In genomic region chr5:14673443-14673842, GRCh38 we compare ENCODE assay signal across 23 cellular contexts. TPM values are rescaled to one million over a fixed set of nuclear protein-coding genes. Genes with fewer than 3 reads are reported as not detected.
DNase-seq lines count a peak whose midpoint lies in the region; ATAC-seq, FAIRE-seq and TF ChIP-seq lines count a peak whose summit lies in the region.
"Had no signal": no experiment of that assay in that cellular context is flagged by ENCODE, and none has a peak within 500 bp of the region (broad histone marks: within the 10 kb centered on the region; RNA-seq: fewer than 3 reads in every experiment).

No MANE protein-coding gene starts in this region.

- no TSS peak for BruUV-seq in GM12878 (replicated peaks; lab: Mats Ljungman, UMichigan)

- no peak overlapping the region for H2BK12ac ChIP-seq in trophoblast cell (ENCODE audit: low read length)

- TF ChIP-seq RAD21 in GM12878 (IDR thresholded peaks at IDR 0.05; ENCODE audit: insufficient read depth, low read depth, low read length), result no peak

- FAIRE-seq in GM12878 (lab: Jason Lieb, UNC), result no peak
- FAIRE-seq: H1 had no signal

- H3K27me3 ChIP-seq in CD4-positive, CD25-positive, alpha-beta regulatory T cell (ENCODE audit: control insufficient read depth, insufficient read depth, low read length), result no peaks in the 10 kb centered on the region
- H3K27me3 ChIP-seq in Loucy (ENCODE audit: insufficient read depth, low read length, poor library complexity, severe bottlenecking), result no peaks in the 10 kb centered on the region
- no peaks in the 10 kb centered on the region for H3K27me3 ChIP-seq in GM12878 (replicated peaks in 1 of 2; ENCODE audit: control insufficient read depth in 2 of 2, insufficient read depth in 2 of 2, low read length in 1 of 2)
- no peaks in the 10 kb centered on the region for H3K27me3 ChIP-seq in trophoblast cell (ENCODE audit: insufficient read depth, low read length)
- H3K27me3 ChIP-seq: MG63, Peyer's patch had no signal

- H3K4me3 ChIP-seq in CD4-positive, CD25-positive, alpha-beta regulatory T cell (ENCODE audit: low read depth, low read length), result peak overlapping the region; percentile 94
- H3K4me3 ChIP-seq in Loucy (ENCODE audit: low read length, poor library complexity, severe bottlenecking) (no peak overlapping the region), GM12878 (no peak overlapping the region), trophoblast cell (ENCODE audit: low read depth, low read length) (no peak overlapping the region)
- H3K4me3 ChIP-seq: MG63, Peyer's patch had no signal

- no peak overlapping the region for H3K4ac ChIP-seq in trophoblast cell (ENCODE audit: low read depth, low read length)

- no peaks in the 10 kb centered on the region for H3F3A ChIP-seq in Loucy (ENCODE audit: low read depth)

- H3K9ac ChIP-seq in Loucy (ENCODE audit: low read depth, low read length, poor library complexity, severe bottlenecking) (peak overlapping the region; percentile 5), GM12878 (ENCODE audit: control insufficient read depth, insufficient read depth, low read length) (no peak overlapping the region), trophoblast cell (ENCODE audit: low read length) (no peak overlapping the region)
- H3K9ac ChIP-seq: KMS-11 had no signal

- no peak overlapping the region for H3K4me3 Mint-ChIP-seq in T-helper 1 cell treated with Interleukin-12 subunit alpha and Interleukin-12 subunit beta and Interleukin-4 antibody, amounts not matched to agents 30 μg/mL and 1 μg/mL, for 36 hours
- peak overlapping the region in 2 of 4 donors; percentile 4 to 79 for H3K4me3 Mint-ChIP-seq in CD4-positive, CD25-positive, alpha-beta regulatory T cell
- H3K4me3 Mint-ChIP-seq: HFFc6 had no signal

- no peak overlapping the region for H2BK5ac ChIP-seq in trophoblast cell (ENCODE audit: low read depth, low read length, poor library complexity)

- H3K4me2 ChIP-seq in Loucy (ENCODE audit: low read depth, low read length, poor library complexity, severe bottlenecking) (peak overlapping the region; percentile 97), GM12878 (ENCODE audit: control insufficient read depth, insufficient read depth) (peak overlapping the region; percentile 89; the same call in 1 of the 2 replicates), trophoblast cell (ENCODE audit: low read length) (no peak overlapping the region)
- H3K4me2 ChIP-seq: KMS-11 had no signal

- no peak overlapping the region for H3K14ac ChIP-seq in trophoblast cell (ENCODE audit: low read length)

- DNase-seq in T-helper 1 cell (no peak), GM12878 (ENCODE audit: low read depth, low spot score) (no peak), midbrain (lab: John Stamatoyannopoulos, UW) (no peak), trophoblast cell (no peak), GM10248 (ENCODE audit: extremely low spot score) (no peak)
- no peak for DNase-seq in CD4-positive, CD25-positive, alpha-beta regulatory T cell
- DNase-seq: CD8-positive, alpha-beta T cell; DMS 273 treated with DMSO at 0.1 percent for 48 hours; GF-D8; HFFc6; MG63; NCI-H1092 treated with DMSO at 0.1 percent for 48 hours; NCI-H2081 treated with DMSO at 0.1 percent for 48 hours; NCI-H510A treated with DMSO at 0.1 percent for 48 hours; NCI-H82; Peyer's patch had no signal

- H4K12ac ChIP-seq in trophoblast cell (ENCODE audit: low read depth, low read length), result no peak overlapping the region

- H3K9me3 ChIP-seq in CD4-positive, CD25-positive, alpha-beta regulatory T cell (ENCODE audit: control insufficient read depth in 2 of 2, low read length in 2 of 2), result no peaks in the 10 kb centered on the region
- H3K9me3 ChIP-seq in Loucy (ENCODE audit: insufficient read depth, low read depth, low read length) (no peaks in the 10 kb centered on the region), GM12878 (replicated peaks; ENCODE audit: control insufficient read depth, insufficient read depth, low read length) (no peaks in the 10 kb centered on the region), trophoblast cell (ENCODE audit: insufficient read depth, low read depth, low read length) (peaks cover 3% of the 10 kb centered on the region)
- H3K9me3 ChIP-seq: MG63, Peyer's patch had no signal

- no peak for TF ChIP-seq EP300 in GM12878 (IDR thresholded peaks at IDR 0.05; ENCODE audit: borderline replicate concordance in 1 of 2, control insufficient read depth in 1 of 2, low read depth in 2 of 2, low read length in 2 of 2)

- in situ Hi-C loops in GM12878 (cut with MboI), result loop anchor here (25.0 kb wide), 1 partner anchor 511 kb away; no protein-coding TSS in a partner anchor

- H3K79me1 ChIP-seq in trophoblast cell (ENCODE audit: low read length), result no peaks in the 10 kb centered on the region

- H2AK5ac ChIP-seq in trophoblast cell (ENCODE audit: low read length), result no peak overlapping the region

- intact Hi-C loops in GM12878 (cut with micrococcal nuclease; ENCODE audit: unreplicated experiment), result no loop called here

- H2AFZ ChIP-seq in Loucy (ENCODE audit: low read length) (no peak overlapping the region), GM12878 (ENCODE audit: control insufficient read depth, low read depth, low read length) (no peak overlapping the region), trophoblast cell (ENCODE audit: insufficient read depth, low read length, poor library complexity) (no peak overlapping the region)

- no peak for TF ChIP-seq POLR2A in GM12878 (IDR thresholded peaks at IDR 0.05; ENCODE audit: low read depth, low read length)

- peak overlapping the region; percentile 78 for H3K27ac ChIP-seq in CD4-positive, CD25-positive, alpha-beta regulatory T cell (ENCODE audit: insufficient read depth, low read length, poor library complexity, severe bottlenecking)
- no peak overlapping the region; the same call in 1 of the 2 replicates for H3K27ac ChIP-seq in GM12878 (ENCODE audit: control insufficient read depth, insufficient read depth)
- H3K27ac ChIP-seq in trophoblast cell (ENCODE audit: low read depth, low read length), result no peak overlapping the region
- H3K27ac ChIP-seq: 22Rv1, KMS-11, Peyer's patch had no signal

- RAD21 ChIA-PET in GM12878 (lab: Charles Lee; ENCODE audit: unreplicated experiment), result interaction anchor here (1.4 to 1.8 kb wide), 2 partner anchors 10 to 12 kb away, joined by 5 to 6 read pairs; no protein-coding TSS in a partner anchor

- peaks cover 90% of the 10 kb centered on the region for H4K20me1 ChIP-seq in Loucy (ENCODE audit: insufficient read depth, low read length, poor library complexity, severe bottlenecking)
- peaks cover 3% of the 10 kb centered on the region; the same call in 1 of the 2 replicates for H4K20me1 ChIP-seq in GM12878 (ENCODE audit: control insufficient read depth, insufficient read depth)

- no peaks in the 10 kb centered on the region for H3K9me2 ChIP-seq in Loucy (replicated peaks; ENCODE audit: low read depth, low read length)

- peaks cover 93% of the 10 kb centered on the region for H3K4me1 ChIP-seq in CD4-positive, CD25-positive, alpha-beta regulatory T cell (ENCODE audit: control insufficient read depth, insufficient read depth, low read length, poor library complexity, severe bottlenecking)
- H3K4me1 ChIP-seq in Loucy (ENCODE audit: insufficient read depth, low read length, poor library complexity, severe bottlenecking) (peaks cover 63% of the 10 kb centered on the region), GM12878 (ENCODE audit: control insufficient read depth, insufficient read depth, low read length) (peaks cover 67% of the 10 kb centered on the region), trophoblast cell (ENCODE audit: control insufficient read depth in 1 of 2, insufficient read depth in 2 of 2, low read length in 2 of 2) (peaks cover 0 to 5% of the 10 kb centered on the region in 2 experiments)

- CTCF ChIA-PET in GM12878 (lab: Yijun Ruan, JAX) (interaction anchor here (0.9 to 1.1 kb wide), 3 partner anchors 12 to 25 kb away, joined by 3 read pairs; no protein-coding TSS in a partner anchor), GM10248 (lab: Yijun Ruan, JAX) (interaction anchor here (1.3 to 3.0 kb wide), 3 partner anchors 12 to 25 kb away, joined by 3 to 25 read pairs (median 14); no protein-coding TSS in a partner anchor)

- no peak overlapping the region for H4K8ac ChIP-seq in trophoblast cell (ENCODE audit: low read depth, low read length)

- SMC1A ChIA-PET in GM12878 (lab: Charles Lee; ENCODE audit: uncharacterized antibody, unreplicated experiment), result interaction anchor here (0.7 to 0.9 kb wide), 4 partner anchors 10 to 323 kb away, joined by 3 to 10 read pairs (median 3); no protein-coding TSS in a partner anchor

- H2BK120ac ChIP-seq in trophoblast cell (ENCODE audit: insufficient read depth, low read length, poor library complexity), result no peak overlapping the region

- H3K23ac ChIP-seq in trophoblast cell (ENCODE audit: low read length), result no peak overlapping the region

- H3K9me3 Mint-ChIP-seq in T-helper 1 cell treated with Interleukin-12 subunit alpha and Interleukin-12 subunit beta and Interleukin-4 antibody, amounts not matched to agents 30 μg/mL and 1 μg/mL, for 36 hours, result no peaks in the 10 kb centered on the region
- no peaks in the 10 kb centered on the region for H3K9me3 Mint-ChIP-seq in CD4-positive, CD25-positive, alpha-beta regulatory T cell
- H3K9me3 Mint-ChIP-seq: CD8-positive, alpha-beta T cell; HFFc6 had no signal

- H3K27me3 Mint-ChIP-seq in T-helper 1 cell treated with Interleukin-12 subunit alpha and Interleukin-12 subunit beta and Interleukin-4 antibody, amounts not matched to agents 30 μg/mL and 1 μg/mL, for 36 hours (ENCODE audit: low read depth), result no peaks in the 10 kb centered on the region
- no peaks in the 10 kb centered on the region for H3K27me3 Mint-ChIP-seq in CD4-positive, CD25-positive, alpha-beta regulatory T cell
- H3K27me3 Mint-ChIP-seq: B cell had no signal

- peak overlapping the region; percentile 91 for H3K27ac Mint-ChIP-seq in T-helper 1 cell treated with Interleukin-12 subunit alpha and Interleukin-12 subunit beta and Interleukin-4 antibody, amounts not matched to agents 30 μg/mL and 1 μg/mL, for 36 hours
- peak overlapping the region; percentile 22 to 89 (median 76) for H3K27ac Mint-ChIP-seq in CD4-positive, CD25-positive, alpha-beta regulatory T cell
- H3K27ac Mint-ChIP-seq: HFFc6 had no signal

- POLR2A ChIA-PET in GM12878 (lab: Charles Lee), result interaction anchor here (1.4 kb wide), 1 partner anchor 10 kb away, joined by 4 read pairs; no protein-coding TSS in a partner anchor
- POLR2A ChIA-PET in GM10248 (lab: Yijun Ruan, JAX), result no interaction called here

- H3K4me1 Mint-ChIP-seq in T-helper 1 cell treated with Interleukin-12 subunit alpha and Interleukin-12 subunit beta and Interleukin-4 antibody, amounts not matched to agents 30 μg/mL and 1 μg/mL, for 36 hours (ENCODE audit: low read depth), result peaks cover 69% of the 10 kb centered on the region
- H3K4me1 Mint-ChIP-seq in CD4-positive, CD25-positive, alpha-beta regulatory T cell, result peaks cover 65 to 95% (median 78%) of the 10 kb centered on the region in 4 donors

- H3K36me3 Mint-ChIP-seq in T-helper 1 cell treated with Interleukin-12 subunit alpha and Interleukin-12 subunit beta and Interleukin-4 antibody, amounts not matched to agents 30 μg/mL and 1 μg/mL, for 36 hours (ENCODE audit: low read depth), result peaks cover 35% of the 10 kb centered on the region
- H3K36me3 Mint-ChIP-seq in CD4-positive, CD25-positive, alpha-beta regulatory T cell, result peaks cover 24% of the 10 kb centered on the region

- no peak overlapping the region for H3K18ac ChIP-seq in trophoblast cell (ENCODE audit: low read length)

- H3K36me3 ChIP-seq in CD4-positive, CD25-positive, alpha-beta regulatory T cell (ENCODE audit: control insufficient read depth, insufficient read depth, low read length), result peaks cover 28% of the 10 kb centered on the region
- peaks cover 30% of the 10 kb centered on the region; the same call in 1 of the 2 replicates for H3K36me3 ChIP-seq in Loucy (ENCODE audit: insufficient read depth, low read length)
- H3K36me3 ChIP-seq in GM12878 (ENCODE audit: control insufficient read depth in 2 of 2, insufficient read depth in 2 of 2, low read length in 1 of 2), result peaks cover 0 to 32% of the 10 kb centered on the region in 2 experiments; a peak in 3 of 4 replicates
- peaks cover 4 to 8% of the 10 kb centered on the region in 2 experiments for H3K36me3 ChIP-seq in trophoblast cell (ENCODE audit: control insufficient read depth in 1 of 2, insufficient read depth in 2 of 2, low read length in 2 of 2)

- peaks cover 100% of the 10 kb centered on the region for H3K79me2 ChIP-seq in Loucy (ENCODE audit: insufficient read depth, low read length)
- peaks cover 100% of the 10 kb centered on the region for H3K79me2 ChIP-seq in GM12878 (ENCODE audit: control insufficient read depth, insufficient read depth, low read length)
- H3K79me2 ChIP-seq in trophoblast cell (ENCODE audit: control insufficient read depth, insufficient read depth, low read length, poor library complexity), result no peaks in the 10 kb centered on the region

- TF ChIP-seq CTCF in Loucy (conservative IDR thresholded peaks at IDR 0.05; ENCODE audit: low read length) (no peak), GM12878 (IDR thresholded peaks at IDR 0.05 in 2 of 3, conservative IDR thresholded peaks at IDR 0.05 in 1 of 3; ENCODE audit: control insufficient read depth in 2 of 3, extremely low read depth in 1 of 3, insufficient read depth in 1 of 3, low read depth in 3 of 3, low read length in 3 of 3) (no peak), GM10248 (IDR thresholded peaks at IDR 0.05; ENCODE audit: control extremely low read depth, extremely low read depth, low read depth, missing control alignments) (no peak)

- no peak overlapping the region for H4K91ac ChIP-seq in trophoblast cell (ENCODE audit: low read depth, low read length)

- ATAC-seq in CD4-positive, CD25-positive, alpha-beta regulatory T cell (ENCODE audit: low read depth in 2 of 2), result no peak
- ATAC-seq in GM12878, result no peak
- ATAC-seq: CD8-positive, alpha-beta T cell; Right ventricle myocardium inferior had no signal

- 98% methylated on average over 3 of the region's 3 CpGs for WGBS in GM12878 (ENCODE audit: insufficient coverage, insufficient replicate concordance, low lambda C conversion rate, missing lambda C conversion rate)
- WGBS in trophoblast cell (ENCODE audit: extremely low coverage, insufficient coverage, insufficient read length), result no CpG with 5 or more reads among the region's 3 CpGs

RNA-seq across cellular contexts. Expression of gene OTULIN, which starts 8.9 kb away (rescaled TPM):
- total RNA-seq in CD4-positive, CD25-positive, alpha-beta regulatory T cell, result 109 TPM
- polyA plus RNA-seq in CD4-positive, CD25-positive, alpha-beta regulatory T cell, result 10 to 100 TPM; 22.8 to 37.5 (median 26.8) TPM
- total RNA-seq in GM12878 (2013; cell fraction: nucleolus; rRNA removed), result 143 and 160 TPM in 2 replicates
- total RNA-seq in GM12878 (2014; rRNA removed), result 44.0 and 44.1 TPM in 2 replicates
- total RNA-seq in GM12878 (2014; rRNA removed; fragmentation: Illumina TruSeq; extraction: Trizol), result 31.6 and 35.0 TPM in 2 replicates
- 70.5 and 72.0 TPM in 2 replicates for total RNA-seq in GM12878 (2021)
- polyA plus RNA-seq in GM12878 (2011; ENCODE audit: low read depth), result 7.2 TPM
- 34.1 and 44.0 TPM in 2 replicates for polyA plus RNA-seq in GM12878 (2011; rRNA removed)
- 19.9 and 20.5 TPM in 2 replicates for polyA plus RNA-seq in GM12878 (2011; cell fraction: cytosol; rRNA removed)
- 32.5 and 35.2 TPM in 2 replicates for polyA plus RNA-seq in GM12878 (2011; cell fraction: nucleus; rRNA removed)
- 12.6 and 16.9 TPM in 2 replicates for polyA plus RNA-seq in GM12878 (2012)
- polyA plus RNA-seq in GM12878 (2014; fragmentation: Illumina TruSeq; extraction: Trizol), result 22.2 and 22.6 TPM in 2 replicates
- 1 to 10 TPM; 6.6 to 9.9 TPM for polyA plus RNA-seq in GM12878 (2014; fragmentation: Nextera tagmentation; extraction: Ambion mirVana)
- polyA plus RNA-seq in GM12878 (2014; rRNA removed), result 25.8 and 41.0 TPM in 2 replicates
- polyA plus RNA-seq in GM12878 (2016; fragmentation: Nextera tagmentation; extraction: Ambion mirVana), result 10 to 100 TPM in 1 of 2 experiments, 1 to 10 TPM in 1; 7.2 to 40.8 TPM
- polyA minus RNA-seq in GM12878 (2011; rRNA and poly(A)+ RNA removed), result 32.6 and 45.4 TPM in 2 replicates
- 13.3 and 16.3 TPM in 2 replicates for polyA minus RNA-seq in GM12878 (2011; cell fraction: cytosol; rRNA and poly(A)+ RNA removed)
- 50.4 and 91.6 TPM in 2 replicates for polyA minus RNA-seq in GM12878 (2011; cell fraction: nucleus; rRNA and poly(A)+ RNA removed)
- 8.8 and 9.2 TPM in 2 replicates for polyA plus RNA-seq in trophoblast cell (2013)
